Comparison of ENCODE assay signal across 8 cellular contexts in the genomic region with DNA sequence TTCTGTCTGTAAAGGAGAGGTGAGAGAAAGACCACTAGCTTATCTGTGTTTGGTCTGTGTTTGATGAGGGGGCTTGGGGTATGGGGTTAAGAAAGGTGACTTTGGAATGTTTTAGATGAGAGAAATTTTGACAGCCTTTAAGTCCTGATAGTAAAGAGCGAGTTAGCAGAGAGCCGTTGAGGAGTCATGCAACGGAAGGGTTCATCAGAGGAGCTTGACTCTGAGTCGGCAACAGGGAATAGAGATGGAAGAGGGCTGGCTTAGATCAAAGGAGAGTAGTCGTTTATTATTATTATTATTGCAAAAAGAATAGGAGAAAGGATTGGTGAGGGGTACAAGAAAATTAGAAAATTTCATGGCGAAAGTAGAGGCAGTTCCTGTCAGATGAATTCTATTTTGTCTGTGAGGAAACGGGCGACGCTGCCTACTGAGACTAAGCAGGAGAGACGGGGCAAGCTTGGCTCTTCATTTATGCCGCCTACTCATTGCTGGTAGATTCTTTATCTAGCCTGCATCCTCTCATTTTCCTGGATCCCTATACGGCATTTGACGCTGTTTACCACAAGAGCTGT. TPM values are rescaled to one million over a fixed set of nuclear protein-coding genes. Genes with fewer than 3 reads are reported as not detected.
DNase-seq lines count a peak whose midpoint lies in the region; ATAC-seq and TF ChIP-seq lines count a peak whose summit lies in the region.

No MANE protein-coding gene starts in this region.

- CTCF ChIA-PET in OCI-LY7 (lab: Charles Lee; ENCODE audit: unreplicated experiment), result no interaction called here

- H3K4me3 Mint-ChIP-seq in activated T-cell treated with anti-CD3 and anti-CD28 coated beads, Interleukin-2, amount 50 U/mL, for 24 hours, result peak overlapping the region; percentile 90
- peak overlapping the region; percentile 89 for H3K4me3 Mint-ChIP-seq in endodermal cell
- H3K4me3 Mint-ChIP-seq in neural crest cell, result peak overlapping the region; percentile 89

- ATAC-seq in GM18907 (IDR thresholded peaks at IDR 0.05; ENCODE audit: unreplicated experiment) (no peak), HG03139 (IDR thresholded peaks at IDR 0.05; ENCODE audit: unreplicated experiment) (no peak)

- 56 to 62% methylated on average over 10 to 13 of the region's 13 CpGs for WGBS in endodermal cell (ENCODE audit: insufficient coverage in 1 of 2, insufficient read length in 1 of 2), 2 experiments

- H3K9me2 ChIP-seq in OCI-LY7 (ENCODE audit: insufficient read depth, low read length), result no peaks in the 10 kb centered on the region

- intact Hi-C loops in OCI-LY7 (cut with micrococcal nuclease; ENCODE audit: unreplicated experiment), result no loop called here

- peaks cover 13% of the 10 kb centered on the region; the same call in 1 of the 2 replicates for H3K79me2 ChIP-seq in OCI-LY7 (ENCODE audit: insufficient read depth, low read depth, low read length)

- H3K4me1 ChIP-seq in OCI-LY7 (ENCODE audit: insufficient read depth, low read length, poor library complexity, severe bottlenecking) (peaks cover 21% of the 10 kb centered on the region), endodermal cell (ENCODE audit: control insufficient read depth, insufficient read depth, low read length) (no peaks in the 10 kb centered on the region)

- H3K27me3 Mint-ChIP-seq in activated T-cell treated with anti-CD3 and anti-CD28 coated beads, Interleukin-2, amount 50 U/mL, for 24 hours, result peaks cover 7% of the 10 kb centered on the region
- H3K27me3 Mint-ChIP-seq in endodermal cell (ENCODE audit: insufficient read depth), result no peaks in the 10 kb centered on the region
- H3K27me3 Mint-ChIP-seq in neural crest cell (ENCODE audit: low read depth), result peaks cover 27% of the 10 kb centered on the region

- H3K4me1 Mint-ChIP-seq in activated T-cell treated with anti-CD3 and anti-CD28 coated beads, Interleukin-2, amount 50 U/mL, for 24 hours (ENCODE audit: low read depth), result peaks cover 21% of the 10 kb centered on the region
- peaks cover 3% of the 10 kb centered on the region for H3K4me1 Mint-ChIP-seq in endodermal cell
- H3K4me1 Mint-ChIP-seq in neural crest cell, result peaks cover 13% of the 10 kb centered on the region

- H3K27me3 ChIP-seq in endodermal cell (ENCODE audit: control insufficient read depth, insufficient read depth, low read length, poor library complexity, severe bottlenecking), result no peaks in the 10 kb centered on the region

- H3K27ac Mint-ChIP-seq in activated T-cell treated with anti-CD3 and anti-CD28 coated beads, Interleukin-2, amount 50 U/mL, for 24 hours, result peak overlapping the region; percentile 95
- H3K27ac Mint-ChIP-seq in endodermal cell (peak overlapping the region; percentile 94), neural crest cell (ENCODE audit: unreplicated experiment) (no peak overlapping the region)

- peaks cover 8% of the 10 kb centered on the region for H3K36me3 Mint-ChIP-seq in activated T-cell treated with anti-CD3 and anti-CD28 coated beads, Interleukin-2, amount 50 U/mL, for 24 hours (ENCODE audit: low read depth)
- peaks cover 2% of the 10 kb centered on the region for H3K36me3 Mint-ChIP-seq in endodermal cell (ENCODE audit: low read depth)
- H3K36me3 Mint-ChIP-seq in neural crest cell (ENCODE audit: low read depth), result no peaks in the 10 kb centered on the region

- H3K9me3 ChIP-seq in OCI-LY7 (ENCODE audit: low read length) (no peaks in the 10 kb centered on the region), endodermal cell (ENCODE audit: control insufficient read depth, low read length) (peaks cover 8% of the 10 kb centered on the region)

- H3K9ac ChIP-seq in endodermal cell (ENCODE audit: extremely low read depth, low read length, poor library complexity, severe bottlenecking), result no peak overlapping the region

- peak overlapping the region; percentile 36 for H3K4me2 ChIP-seq in OCI-LY7 (ENCODE audit: low read length)

- TF ChIP-seq CTCF in OCI-LY7 (conservative IDR thresholded peaks at IDR 0.05; ENCODE audit: low read length) (no peak), endodermal cell (conservative IDR thresholded peaks at IDR 0.05) (no peak), neural crest cell (conservative IDR thresholded peaks at IDR 0.05) (no peak)

- H4K20me1 ChIP-seq in OCI-LY7 (ENCODE audit: insufficient read depth, low read length), result no peaks in the 10 kb centered on the region

- H3K9me3 Mint-ChIP-seq in activated T-cell treated with anti-CD3 and anti-CD28 coated beads, Interleukin-2, amount 50 U/mL, for 24 hours, result no peaks in the 10 kb centered on the region
- H3K9me3 Mint-ChIP-seq in endodermal cell, result peaks cover 47% of the 10 kb centered on the region
- no peaks in the 10 kb centered on the region for H3K9me3 Mint-ChIP-seq in neural crest cell

- H3K27ac ChIP-seq in OCI-LY7 (ENCODE audit: low read depth, low read length, poor library complexity, severe bottlenecking), result no peak overlapping the region
- no peak overlapping the region for H3K27ac ChIP-seq in endodermal cell (ENCODE audit: low read depth, low read length)

- no TSS peak for BruUV-seq in OCI-LY7 (replicated peaks; lab: Mats Ljungman, UMichigan)

- POLR2A ChIA-PET in OCI-LY7 (lab: Charles Lee), result no interaction called here

- H3K4me3 ChIP-seq in OCI-LY7 (ENCODE audit: low read depth, low read length, poor library complexity, severe bottlenecking) (peak overlapping the region; percentile 76), endodermal cell (ENCODE audit: low read length) (peak overlapping the region; percentile 82)

- DNase-seq in activated T-cell treated with anti-CD3 and anti-CD28 coated beads, Interleukin-2, amount 50 U/mL, for 24 hours, result no peak
- DNase-seq in activated T-cell treated with anti-CD3 and anti-CD28 coated beads, Interleukin-2, amount 50 U/mL, for 48 hours, result no peak
- DNase-seq in OCI-LY7 (ENCODE audit: low spot score) (no peak), endodermal cell (no peak), neural crest cell (ENCODE audit: low read depth, low spot score) (no peak), nucleus accumbens (lab: John Stamatoyannopoulos, UW) (no peak)

- peak overlapping the region; percentile 50 for H2AFZ ChIP-seq in OCI-LY7 (ENCODE audit: low read length)

- H3K36me3 ChIP-seq in OCI-LY7 (ENCODE audit: insufficient read depth, low read length) (no peaks in the 10 kb centered on the region), endodermal cell (ENCODE audit: control insufficient read depth, insufficient read depth, low read length) (no peaks in the 10 kb centered on the region)

RNA-seq across cellular contexts. Expression of gene VAMP7, which starts 0.5 kb away (rescaled TPM):
- total RNA-seq in OCI-LY7 (2014; rRNA removed; shearing (Covaris generic)), result 15.5 and 19.2 TPM in 2 replicates
- total RNA-seq in OCI-LY7 (2022), result 32.0 and 37.0 TPM in 2 replicates
- total RNA-seq in endodermal cell, result 10 to 100 TPM; 26.5 to 38.7 TPM
- 27.0 TPM for polyA plus RNA-seq in endodermal cell (2013, experiment 1 of 2)
- polyA plus RNA-seq in endodermal cell (2013, experiment 2 of 2), result 30.2 TPM
- 19.0 and 20.7 TPM in 2 replicates for total RNA-seq in neural crest cell
